Comparison of ENCODE assay signal across 13 cellular contexts in genomic region chr2:17757321-17757720, GRCh38. TPM values are rescaled to one million over a fixed set of nuclear protein-coding genes. Genes with fewer than 3 reads are reported as not detected.
A peak's percentile ranks its signal among the peaks of the same experiment; 100 is the strongest.
DNase-seq lines count a peak whose midpoint lies in the region; ATAC-seq, FAIRE-seq and TF ChIP-seq lines count a peak whose summit lies in the region.
"Had no signal": no experiment of that assay in that cellular context is flagged by ENCODE, and none has a peak within 500 bp of the region (broad histone marks: within the 10 kb centered on the region; RNA-seq: fewer than 3 reads in every experiment).

No MANE protein-coding gene starts in this region.

- POLR2A ChIA-PET in CD4-positive, alpha-beta memory T cell (lab: Charles Lee; ENCODE audit: partially characterized antibody): no interaction called here

- H3K27me3 Mint-ChIP-seq in CD4-positive, alpha-beta memory T cell: no peaks in the 10 kb centered on the region

- CTCF ChIA-PET in CD4-positive, alpha-beta memory T cell (lab: Charles Lee; ENCODE audit: partially characterized antibody): no interaction called here

- H3K4me3 ChIP-seq in ACC112 (ENCODE audit: low read depth, low read length): peak overlapping the region; percentile 37
- no peak overlapping the region for H3K4me3 ChIP-seq in CD4-positive, alpha-beta memory T cell (ENCODE audit: low read length in 2 of 2)
- H3K4me3 ChIP-seq: ovary, uterus had no signal

- no peaks in the 10 kb centered on the region for H3K9me3 ChIP-seq in CD4-positive, alpha-beta memory T cell (ENCODE audit: control insufficient read depth in 1 of 2, low read length in 2 of 2)
- H3K9me3 ChIP-seq: ovary, uterus had no signal

- H3K36me3 ChIP-seq in ACC112 (ENCODE audit: insufficient read depth, low read length): peaks cover 10% of the 10 kb centered on the region; the same call in 1 of the 2 replicates
- no peaks in the 10 kb centered on the region for H3K36me3 ChIP-seq in CD4-positive, alpha-beta memory T cell (ENCODE audit: insufficient read depth, low read length)
- H3K36me3 ChIP-seq: ovary, uterus had no signal

- H3K9me3 Mint-ChIP-seq in CD4-positive, alpha-beta memory T cell: no peaks in the 10 kb centered on the region
- H3K9me3 Mint-ChIP-seq: CD14-positive monocyte had no signal

- intact Hi-C loops in CD4-positive, alpha-beta memory T cell (cut with micrococcal nuclease): no loop called here

- H3K27ac ChIP-seq in ACC112 (ENCODE audit: low read depth, low read length): peak overlapping the region; percentile 15
- H3K27ac ChIP-seq in CD4-positive, alpha-beta memory T cell (ENCODE audit: low read depth, low read length): no peak overlapping the region
- H3K27ac ChIP-seq: ovary, uterus had no signal

- H3K36me3 Mint-ChIP-seq in CD4-positive, alpha-beta memory T cell: peaks cover 0 to 9% of the 10 kb centered on the region in 2 donors

- H3K4me1 Mint-ChIP-seq in CD4-positive, alpha-beta memory T cell: peaks cover 10 to 18% (median 13%) of the 10 kb centered on the region in 4 donors

- H3K79me2 ChIP-seq in ACC112 (ENCODE audit: control insufficient read depth, insufficient read depth, low read length, unreplicated experiment): peaks cover 75% of the 10 kb centered on the region

- H3K27me3 ChIP-seq in ACC112 (ENCODE audit: insufficient read depth, low read length): no peaks in the 10 kb centered on the region
- H3K27me3 ChIP-seq in CD4-positive, alpha-beta memory T cell (ENCODE audit: insufficient read depth, low read length): no peaks in the 10 kb centered on the region
- H3K27me3 ChIP-seq: ovary, uterus had no signal

- no peak for TF ChIP-seq POLR2A in H54 (IDR thresholded peaks at IDR 0.05; ENCODE audit: low read depth, low read length)

- ATAC-seq in HG02798 (IDR thresholded peaks at IDR 0.05; ENCODE audit: poor library complexity, unreplicated experiment) (no peak), GM19328 (IDR thresholded peaks at IDR 0.05; ENCODE audit: unreplicated experiment) (no peak), GM19035 (IDR thresholded peaks at IDR 0.05; ENCODE audit: unreplicated experiment) (no peak)

- FAIRE-seq in H54 (lab: Jason Lieb, UNC): peak; percentile 93

- DNase-seq in H54 (ENCODE audit: insufficient read length, low spot score) (peak; percentile 8), SW480 (ENCODE audit: low spot score) (peak; percentile 31), kidney glomerular epithelial cell (lab: John Stamatoyannopoulos, UW) (peak; percentile 42)
- no peak for DNase-seq in CD4-positive, alpha-beta memory T cell
- DNase-seq: activated CD4-positive, CD25-positive, alpha-beta regulatory T cell treated with anti-CD3 and anti-CD28 coated beads, Interleukin-2, amount 50 U/mL, for 72 hours; NCI-H1105; ovary; uterus had no signal

- peak overlapping the region; percentile 62 for H2AFZ ChIP-seq in ACC112 (ENCODE audit: low read length, unreplicated experiment)

- no peak overlapping the region for H3K4me3 Mint-ChIP-seq in CD4-positive, alpha-beta memory T cell
- H3K4me3 Mint-ChIP-seq: CD14-positive monocyte had no signal

- H3K27ac Mint-ChIP-seq in CD4-positive, alpha-beta memory T cell: peak overlapping the region in 1 of 7 donors; percentile 4

- peaks cover 39% of the 10 kb centered on the region for H3K4me1 ChIP-seq in ACC112 (ENCODE audit: control insufficient read depth, insufficient read depth, low read length, unreplicated experiment)
- H3K4me1 ChIP-seq in CD4-positive, alpha-beta memory T cell (ENCODE audit: insufficient read depth, low read length): peaks cover 17% of the 10 kb centered on the region

RNA-seq across cellular contexts. Expression of gene GEN1, which starts 3.4 kb away (rescaled TPM):
- total RNA-seq in CD4-positive, alpha-beta memory T cell: 1 to 10 TPM; 6.2 TPM
- under 1 TPM; 0.22 to 0.65 TPM for polyA plus RNA-seq in CD4-positive, alpha-beta memory T cell

RNA-seq across cellular contexts. Expression of gene SMC6, which starts 3.7 kb away (rescaled TPM):
- 10 to 100 TPM; 19.1 to 19.2 TPM for total RNA-seq in CD4-positive, alpha-beta memory T cell
- polyA plus RNA-seq in CD4-positive, alpha-beta memory T cell: 10 to 100 TPM in 1 of 2 donors, 1 to 10 TPM in 1; 4.8 to 15.8 TPM

RNA-seq across cellular contexts. Expression of gene MSGN1, which starts 58.9 kb away (rescaled TPM):
- not detected for total RNA-seq in CD4-positive, alpha-beta memory T cell
- polyA plus RNA-seq in CD4-positive, alpha-beta memory T cell: not detected
- total RNA-seq: ovary, uterus had no signal
- polyA plus RNA-seq: CD14-positive monocyte, ovary had no signal

Comparison
In these comparisons a context has a peak if more than half of its experiments do, and no peak if none do; other contexts are left out.
1. DNase-seq: peak in H54 (single experiment), SW480 (single experiment) and kidney glomerular epithelial cell (single experiment); none in CD4-positive, alpha-beta memory T cell (0 of 5).